Comparison of ENCODE assay signal across 1 cellular context in the genomic region with DNA sequence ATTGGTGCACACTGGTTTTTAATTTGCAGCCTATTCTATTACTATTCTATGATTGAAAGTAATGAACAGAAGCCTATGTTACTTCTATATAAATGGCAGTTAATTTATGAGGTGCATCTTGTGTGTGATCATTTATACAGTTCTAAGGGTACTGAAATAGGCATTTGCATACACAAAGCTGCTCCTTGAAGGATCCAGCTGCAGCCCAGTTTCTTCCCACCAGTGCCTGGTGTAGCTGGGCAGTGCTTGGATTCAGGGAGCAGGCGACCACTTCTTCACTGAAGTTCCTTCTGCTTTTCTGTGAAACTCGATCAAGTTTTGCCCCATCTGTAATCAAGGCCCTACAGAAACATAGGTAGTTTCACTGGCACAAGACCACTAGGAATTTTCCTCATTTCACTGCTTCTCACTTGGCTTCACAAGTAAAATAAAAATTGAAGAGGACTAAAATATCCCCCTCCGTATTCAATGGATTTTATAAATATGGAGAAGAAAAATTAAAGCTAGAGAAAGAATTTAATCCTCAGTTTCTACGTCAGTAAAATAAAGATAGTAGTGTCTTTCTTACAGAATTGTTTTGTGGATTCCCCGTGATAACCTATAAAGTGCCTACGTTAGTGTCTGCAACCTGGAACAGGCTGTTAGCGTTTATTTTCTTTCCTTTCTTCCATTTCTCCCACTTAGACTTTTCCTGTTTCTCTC.
TF ChIP-seq lines count a peak whose summit lies in the region.

No MANE protein-coding gene starts in this region.

TF ChIP-seq in liver, 16 proteins besides CTCF, POLR2A, EP300 and RAD21 (continued from another document):
- TF ChIP-seq, protein P1, sequence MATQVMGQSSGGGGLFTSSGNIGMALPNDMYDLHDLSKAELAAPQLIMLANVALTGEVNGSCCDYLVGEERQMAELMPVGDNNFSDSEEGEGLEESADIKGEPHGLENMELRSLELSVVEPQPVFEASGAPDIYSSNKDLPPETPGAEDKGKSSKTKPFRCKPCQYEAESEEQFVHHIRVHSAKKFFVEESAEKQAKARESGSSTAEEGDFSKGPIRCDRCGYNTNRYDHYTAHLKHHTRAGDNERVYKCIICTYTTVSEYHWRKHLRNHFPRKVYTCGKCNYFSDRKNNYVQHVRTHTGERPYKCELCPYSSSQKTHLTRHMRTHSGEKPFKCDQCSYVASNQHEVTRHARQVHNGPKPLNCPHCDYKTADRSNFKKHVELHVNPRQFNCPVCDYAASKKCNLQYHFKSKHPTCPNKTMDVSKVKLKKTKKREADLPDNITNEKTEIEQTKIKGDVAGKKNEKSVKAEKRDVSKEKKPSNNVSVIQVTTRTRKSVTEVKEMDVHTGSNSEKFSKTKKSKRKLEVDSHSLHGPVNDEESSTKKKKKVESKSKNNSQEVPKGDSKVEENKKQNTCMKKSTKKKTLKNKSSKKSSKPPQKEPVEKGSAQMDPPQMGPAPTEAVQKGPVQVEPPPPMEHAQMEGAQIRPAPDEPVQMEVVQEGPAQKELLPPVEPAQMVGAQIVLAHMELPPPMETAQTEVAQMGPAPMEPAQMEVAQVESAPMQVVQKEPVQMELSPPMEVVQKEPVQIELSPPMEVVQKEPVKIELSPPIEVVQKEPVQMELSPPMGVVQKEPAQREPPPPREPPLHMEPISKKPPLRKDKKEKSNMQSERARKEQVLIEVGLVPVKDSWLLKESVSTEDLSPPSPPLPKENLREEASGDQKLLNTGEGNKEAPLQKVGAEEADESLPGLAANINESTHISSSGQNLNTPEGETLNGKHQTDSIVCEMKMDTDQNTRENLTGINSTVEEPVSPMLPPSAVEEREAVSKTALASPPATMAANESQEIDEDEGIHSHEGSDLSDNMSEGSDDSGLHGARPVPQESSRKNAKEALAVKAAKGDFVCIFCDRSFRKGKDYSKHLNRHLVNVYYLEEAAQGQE (IDR thresholded peaks at IDR 0.05), result no peak
